In genomic region chrX:148582353-148582752, GRCh38 we compare ENCODE assay signal across 20 cellular contexts.
DNase-seq lines count a peak whose midpoint lies in the region; ATAC-seq and TF ChIP-seq lines count a peak whose summit lies in the region.
"Had no signal": no experiment of that assay in that cellular context is flagged by ENCODE, and none has a peak within 500 bp of the region (broad histone marks: within the 10 kb centered on the region; RNA-seq: fewer than 3 reads in every experiment).

No MANE protein-coding gene starts in this region.

- TF ChIP-seq CTCF in AG10803 (conservative IDR thresholded peaks at IDR 0.05; ENCODE audit: low read length): no peak
- TF ChIP-seq CTCF in astrocyte of the cerebellum (IDR thresholded peaks at IDR 0.05; ENCODE audit: low read depth, low read length, missing control alignments): no peak
- no peak for TF ChIP-seq CTCF in HFFc6 (IDR thresholded peaks at IDR 0.05)
- TF ChIP-seq CTCF in activated CD8-positive, alpha-beta T cell treated with anti-CD3 and anti-CD28 coated beads for 36 hours (IDR thresholded peaks at IDR 0.05): no peak

- peaks cover 8% of the 10 kb centered on the region; the same call in 1 of the 2 replicates for H3K9me3 Mint-ChIP-seq in HFFc6
- no peaks in the 10 kb centered on the region for H3K9me3 Mint-ChIP-seq in activated CD8-positive, alpha-beta T cell treated with anti-CD3 and anti-CD28 coated beads for 36 hours
- H3K9me3 Mint-ChIP-seq: CD14-positive monocyte; CD4-positive, alpha-beta T cell had no signal

- CTCF ChIA-PET in activated CD8-positive, alpha-beta T cell treated with anti-CD3 and anti-CD28 coated beads for 36 hours (lab: Charles Lee): no interaction called here

- POLR2A ChIA-PET in activated CD8-positive, alpha-beta T cell treated with anti-CD3 and anti-CD28 coated beads for 36 hours (lab: Charles Lee): no interaction called here

- no peak overlapping the region for H3K27ac Mint-ChIP-seq in HFFc6
- no peak overlapping the region for H3K27ac Mint-ChIP-seq in activated CD8-positive, alpha-beta T cell treated with anti-CD3 and anti-CD28 coated beads for 36 hours
- H3K27ac Mint-ChIP-seq: CD14-positive monocyte; CD4-positive, alpha-beta T cell; CD8-positive, alpha-beta memory T cell had no signal

- no peaks in the 10 kb centered on the region for H3K4me1 Mint-ChIP-seq in HFFc6 (ENCODE audit: low read depth)
- no peaks in the 10 kb centered on the region for H3K4me1 Mint-ChIP-seq in activated CD8-positive, alpha-beta T cell treated with anti-CD3 and anti-CD28 coated beads for 36 hours (ENCODE audit: low read depth)
- H3K4me1 Mint-ChIP-seq: CD8-positive, alpha-beta memory T cell had no signal

- no peak overlapping the region for H3K4me3 Mint-ChIP-seq in HFFc6
- H3K4me3 Mint-ChIP-seq in activated CD8-positive, alpha-beta T cell treated with anti-CD3 and anti-CD28 coated beads for 36 hours: no peak overlapping the region
- H3K4me3 Mint-ChIP-seq: CD14-positive monocyte; CD4-positive, alpha-beta T cell; CD8-positive, alpha-beta memory T cell had no signal

- no peak for ATAC-seq in activated CD8-positive, alpha-beta T cell treated with anti-CD3 and anti-CD28 coated beads for 36 hours

- no peak overlapping the region for H3K4me3 ChIP-seq in AG10803 (ENCODE audit: low read length)
- H3K4me3 ChIP-seq in Jurkat, Clone E6-1 (ENCODE audit: low read length): no peak overlapping the region
- H3K4me3 ChIP-seq in astrocyte of the cerebellum (ENCODE audit: low read depth, low read length): no peak overlapping the region
- H3K4me3 ChIP-seq: BLaER1 treated with 17β-estradiol and CSF1 and Interleukin-3, amounts not matched to agents 10 nM and 100 nM; HAP-1 had no signal

- H3K36me3 Mint-ChIP-seq in HFFc6 (ENCODE audit: low read depth): no peaks in the 10 kb centered on the region
- no peaks in the 10 kb centered on the region for H3K36me3 Mint-ChIP-seq in activated CD8-positive, alpha-beta T cell treated with anti-CD3 and anti-CD28 coated beads for 36 hours (ENCODE audit: low read depth)
- H3K36me3 Mint-ChIP-seq: CD14-positive monocyte; CD8-positive, alpha-beta memory T cell had no signal

- DNase-seq in AG10803 (ENCODE audit: low read depth): peak; percentile 22
- peak; percentile 45 for DNase-seq in Jurkat, Clone E6-1 (ENCODE audit: low read depth, low spot score)
- peak; percentile 47 for DNase-seq in RPMI7951 (ENCODE audit: low read depth)
- DNase-seq in astrocyte of the cerebellum (ENCODE audit: low read depth): peak; percentile 27
- DNase-seq in iPS-NIHi7 (ENCODE audit: extremely low spot score): no peak
- no peak for DNase-seq in HFFc6
- DNase-seq in activated CD8-positive, alpha-beta T cell treated with anti-CD3 and anti-CD28 coated beads for 36 hours: no peak
- no peak for DNase-seq in NCI-H748 (lab: John Stamatoyannopoulos, UW; ENCODE audit: unreplicated experiment)
- DNase-seq: 8988T; AML-193; BE2C; CD4-positive, alpha-beta T cell; CD8-positive, alpha-beta memory T cell; DMS 273 treated with DMSO at 0.1 percent for 48 hours; DMS79; GF-D8; GOT3 had no signal

- no peaks in the 10 kb centered on the region for H3K27me3 Mint-ChIP-seq in HFFc6 (ENCODE audit: insufficient read depth)
- H3K27me3 Mint-ChIP-seq in activated CD8-positive, alpha-beta T cell treated with anti-CD3 and anti-CD28 coated beads for 36 hours: no peaks in the 10 kb centered on the region
- H3K27me3 Mint-ChIP-seq: CD4-positive, alpha-beta T cell; CD8-positive, alpha-beta memory T cell had no signal

- intact Hi-C loops in activated CD8-positive, alpha-beta T cell treated with anti-CD3 and anti-CD28 coated beads for 36 hours (cut with micrococcal nuclease): no loop called here

- in situ Hi-C loops in astrocyte of the cerebellum (cut with HindIII; ENCODE audit: low sequenced_read_pairs): no loop called here

Comparison
In these comparisons a context has a peak if more than half of its experiments do, and no peak if none do; other contexts are left out.
1. DNase-seq: peak in AG10803 (single experiment), Jurkat, Clone E6-1 (single experiment), RPMI7951 (single experiment) and astrocyte of the cerebellum (single experiment); none in iPS-NIHi7 (single experiment), HFFc6 (single experiment), activated CD8-positive, alpha-beta T cell treated with anti-CD3 and anti-CD28 coated beads for 36 hours (single experiment) and NCI-H748 (single experiment).